ENCODE assay signal across 8 cellular contexts in genomic region chr22:30968015-30968923, GRCh38. TPM values are rescaled to one million over a fixed set of nuclear protein-coding genes. Genes with fewer than 3 reads are reported as not detected.
DNase-seq lines count a peak whose midpoint lies in the region; ATAC-seq, FAIRE-seq and TF ChIP-seq lines count a peak whose summit lies in the region.

MORC2 (minus strand) TSS chr22:30968774; CDS start chr22:30967889, 885 bp downstream.

- peak within 1 kb of the TSS; percentile 89 for H3K4me3 Mint-ChIP-seq in stimulated activated naive CD8-positive, alpha-beta T cell treated with anti-CD3 and anti-CD28 coated beads, Interleukin-15, Interleukin-2, amounts not matched to agents 100 ng/mL and 50 ng/mL, for 24 hours

- H3K27ac Mint-ChIP-seq in stimulated activated naive CD8-positive, alpha-beta T cell treated with anti-CD3 and anti-CD28 coated beads, Interleukin-15, Interleukin-2, amounts not matched to agents 100 ng/mL and 50 ng/mL, for 24 hours, result peak within 1 kb of the TSS; percentile 96

- DNase-seq in A172 (ENCODE audit: low spot score), result peak; percentile 27
- DNase-seq in GM12891 (ENCODE audit: insufficient read length, low spot score), result peak; percentile 5
- peak; percentile 27 for DNase-seq in NCI-H774 (lab: John Stamatoyannopoulos, UW)
- peak; percentile 61 for DNase-seq in choroid plexus epithelial cell (ENCODE audit: low read depth)
- DNase-seq in left lobe of liver (ENCODE audit: low spot score), result peak; percentile 79
- no peak for DNase-seq in medulla oblongata (ENCODE audit: extremely low spot score)

- TF ChIP-seq CTCF in choroid plexus epithelial cell (conservative IDR thresholded peaks at IDR 0.05; ENCODE audit: low read depth, low read length), result no peak

- H3K4me1 Mint-ChIP-seq in stimulated activated naive CD8-positive, alpha-beta T cell treated with anti-CD3 and anti-CD28 coated beads, Interleukin-15, Interleukin-2, amounts not matched to agents 100 ng/mL and 50 ng/mL, for 24 hours (ENCODE audit: low read depth), result peaks cover 62% of the 10 kb centered on the region

- peaks cover 37% of the 10 kb centered on the region for H3K9me3 Mint-ChIP-seq in stimulated activated naive CD8-positive, alpha-beta T cell treated with anti-CD3 and anti-CD28 coated beads, Interleukin-15, Interleukin-2, amounts not matched to agents 100 ng/mL and 50 ng/mL, for 24 hours

- H3K4me3 ChIP-seq in choroid plexus epithelial cell (ENCODE audit: low read depth, low read length), result peak within 1 kb of the TSS; percentile 83

- no peak for TF ChIP-seq POLR2A in GM12891 (IDR thresholded peaks at IDR 0.05; ENCODE audit: low read depth, low read length)

- peaks cover 77% of the 10 kb centered on the region for H3K36me3 Mint-ChIP-seq in stimulated activated naive CD8-positive, alpha-beta T cell treated with anti-CD3 and anti-CD28 coated beads, Interleukin-15, Interleukin-2, amounts not matched to agents 100 ng/mL and 50 ng/mL, for 24 hours (ENCODE audit: low read depth)

- ATAC-seq in HG03039 (IDR thresholded peaks at IDR 0.05; ENCODE audit: unreplicated experiment), result peak; percentile 4
- ATAC-seq in left lobe of liver, result peak; percentile 70

- no peaks in the 10 kb centered on the region for H3K27me3 Mint-ChIP-seq in stimulated activated naive CD8-positive, alpha-beta T cell treated with anti-CD3 and anti-CD28 coated beads, Interleukin-15, Interleukin-2, amounts not matched to agents 100 ng/mL and 50 ng/mL, for 24 hours

- peak; percentile 31 for FAIRE-seq in GM12891 (lab: Jason Lieb, UNC)

TF ChIP-seq in GM12891, 5 proteins besides CTCF, POLR2A, EP300 and RAD21:
- TF ChIP-seq PAX5 (IDR thresholded peaks at IDR 0.05; ENCODE audit: insufficient read depth, low read length, severe bottlenecking) (no peak), POU2F2 (IDR thresholded peaks at IDR 0.05; ENCODE audit: low read depth, low read length) (no peak), POLR2AphosphoS5 (IDR thresholded peaks at IDR 0.05; ENCODE audit: low read depth, low read length) (no peak), TAF1 (IDR thresholded peaks at IDR 0.05; ENCODE audit: low read depth, low read length) (no peak), SPI1 (IDR thresholded peaks at IDR 0.05; ENCODE audit: low read depth, low read length) (no peak)
TF ChIP-seq in GM12891: peak in this region for 0.

RNA-seq across cellular contexts. Expression of gene MORC2, which starts in this region (rescaled TPM):
- 11.8 and 12.1 TPM in 2 replicates for total RNA-seq in A172 (2014; rRNA removed; shearing (Covaris generic))
- polyA plus RNA-seq in GM12891 (2012; ENCODE audit: low read depth, missing spikeins), result 9.7 TPM
- 11.9 TPM for total RNA-seq in left lobe of liver
